Comparison of ENCODE assay signal across 8 cellular contexts in genomic region chr21:42219606-42220137, GRCh38. TPM values are rescaled to one million over a fixed set of nuclear protein-coding genes. Genes with fewer than 3 reads are reported as not detected.
A peak's percentile ranks its signal among the peaks of the same experiment; 100 is the strongest.
DNase-seq lines count a peak whose midpoint lies in the region; ATAC-seq and TF ChIP-seq lines count a peak whose summit lies in the region.

No MANE protein-coding gene starts in this region.

- no peaks in the 10 kb centered on the region for H3K36me3 ChIP-seq in cardiac muscle cell

- no peaks in the 10 kb centered on the region for H3K4me1 ChIP-seq in cardiac muscle cell (ENCODE audit: low read depth)

- CTCF ChIA-PET in GM10248 (lab: Yijun Ruan, JAX), result interaction anchor here (1.1 to 2.8 kb wide), 8 partner anchors 9 to 74 kb away, joined by 3 to 26 read pairs (median 6); no protein-coding TSS in a partner anchor

- H3K27ac Mint-ChIP-seq in activated T-helper 17 cell treated with anti-CD3 and anti-CD28 coated beads, Interleukin-2, amount 50 U/mL, for 72 hours, result peak overlapping the region; percentile 48

- no peaks in the 10 kb centered on the region for H3K27me3 Mint-ChIP-seq in activated T-helper 17 cell treated with anti-CD3 and anti-CD28 coated beads, Interleukin-2, amount 50 U/mL, for 72 hours

- peak; percentile 49 for DNase-seq in GM10248 (ENCODE audit: extremely low spot score)
- peak; percentile 17 to 30 for DNase-seq in cardiac muscle cell (ENCODE audit: low read depth in 1 of 2, low spot score in 1 of 2)
- DNase-seq in posterior vena cava (ENCODE audit: low spot score), result peak; percentile 83

- peaks cover 8% of the 10 kb centered on the region for H3K4me1 Mint-ChIP-seq in activated T-helper 17 cell treated with anti-CD3 and anti-CD28 coated beads, Interleukin-2, amount 50 U/mL, for 72 hours

- intact Hi-C loops in posterior vena cava (cut with DNase I), result no loop called here

- POLR2A ChIA-PET in GM10248 (lab: Yijun Ruan, JAX), result interaction anchor here (0.6 kb wide), 1 partner anchor 64 kb away, joined by 3 read pairs; no protein-coding TSS in a partner anchor

- no peak overlapping the region for H3K27ac ChIP-seq in cardiac muscle cell

- H3K4me3 ChIP-seq in cardiac muscle cell, result peak overlapping the region; percentile 78

- peaks cover 31% of the 10 kb centered on the region for H3K27me3 ChIP-seq in cardiac muscle cell

- no peaks in the 10 kb centered on the region for H3K9me3 ChIP-seq in cardiac muscle cell (ENCODE audit: low read depth)

- peak; percentile 12 for ATAC-seq in HG03175 (IDR thresholded peaks at IDR 0.05; ENCODE audit: unreplicated experiment)
- ATAC-seq in activated T-helper 17 cell treated with anti-CD3 and anti-CD28 coated beads, Interleukin-2, amount 50 U/mL, for 72 hours (replicated peaks), result peak; percentile 53
- ATAC-seq in GM18520 (IDR thresholded peaks at IDR 0.05; ENCODE audit: unreplicated experiment), result no peak
- no peak for ATAC-seq in GM18870 (IDR thresholded peaks at IDR 0.05; ENCODE audit: unreplicated experiment)
- ATAC-seq in HG02642 (IDR thresholded peaks at IDR 0.05; ENCODE audit: poor library complexity, unreplicated experiment), result no peak

- no peaks in the 10 kb centered on the region for H3K9me3 Mint-ChIP-seq in activated T-helper 17 cell treated with anti-CD3 and anti-CD28 coated beads, Interleukin-2, amount 50 U/mL, for 72 hours

- peak overlapping the region; percentile 81 for H3K4me3 Mint-ChIP-seq in activated T-helper 17 cell treated with anti-CD3 and anti-CD28 coated beads, Interleukin-2, amount 50 U/mL, for 72 hours

- no peaks in the 10 kb centered on the region for H3K36me3 Mint-ChIP-seq in activated T-helper 17 cell treated with anti-CD3 and anti-CD28 coated beads, Interleukin-2, amount 50 U/mL, for 72 hours (ENCODE audit: low read depth)

- TF ChIP-seq CTCF in GM10248 (IDR thresholded peaks at IDR 0.05; ENCODE audit: control extremely low read depth, extremely low read depth, low read depth, missing control alignments), result no peak
- no peak for TF ChIP-seq CTCF in cardiac muscle cell (IDR thresholded peaks at IDR 0.05; ENCODE audit: low read depth, low read length)

RNA-seq across cellular contexts. Expression of gene ABCG1, which starts 0.7 kb away (rescaled TPM):
- total RNA-seq in activated T-helper 17 cell treated with anti-CD3 and anti-CD28 coated beads, Interleukin-2, amount 50 U/mL, for 72 hours, result 1 to 10 TPM; 3.1 to 8.2 TPM
- total RNA-seq in cardiac muscle cell (4.9 and 5.4 TPM in 2 replicates), posterior vena cava (10 to 100 TPM; 11.8 to 12.4 TPM)
- polyA plus RNA-seq in cardiac muscle cell, result 2.6 and 4.0 TPM in 2 replicates

Comparison
In these comparisons a context has a peak if more than half of its experiments do, and no peak if none do; other contexts are left out.
1. DNase-seq: peak in every context shown above with its lines; median percentile 83 in posterior vena cava; 49 in GM10248; 24 in cardiac muscle cell.
2. ATAC-seq: peak in HG03175 (single experiment) and activated T-helper 17 cell treated with anti-CD3 and anti-CD28 coated beads, Interleukin-2, amount 50 U/mL, for 72 hours (single experiment); none in GM18520 (single experiment), GM18870 (single experiment) and HG02642 (single experiment).